Comparison of ENCODE assay signal across 13 cellular contexts in the genomic region with DNA sequence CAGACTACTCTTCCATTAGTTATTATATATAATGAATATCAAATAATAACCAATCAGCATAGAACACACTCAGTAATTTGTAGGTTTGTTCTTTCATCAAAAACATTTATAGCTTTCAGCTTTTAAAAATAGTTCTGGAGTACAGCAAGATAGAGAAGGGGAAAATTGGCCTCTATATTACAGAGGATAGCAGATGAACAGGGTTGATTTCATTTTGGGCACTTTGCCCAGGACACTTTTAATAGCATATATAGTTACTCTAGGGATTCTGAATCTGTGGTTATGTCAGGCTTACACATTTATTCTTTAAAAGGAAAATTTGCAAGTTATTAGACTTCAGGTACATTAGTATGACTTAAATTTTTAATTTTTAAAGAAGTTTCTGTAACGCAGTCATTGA. TPM values are rescaled to one million over a fixed set of nuclear protein-coding genes. Genes with fewer than 3 reads are reported as not detected.
DNase-seq lines count a peak whose midpoint lies in the region; ATAC-seq and TF ChIP-seq lines count a peak whose summit lies in the region.
"Had no signal": no experiment of that assay in that cellular context is flagged by ENCODE, and none has a peak within 500 bp of the region (broad histone marks: within the 10 kb centered on the region; RNA-seq: fewer than 3 reads in every experiment).

No MANE protein-coding gene starts in this region.

- H3K9me3 ChIP-seq in BLaER1 (peaks cover 7% of the 10 kb centered on the region; the same call in 1 of the 2 replicates), right atrium auricular region (no peaks in the 10 kb centered on the region)
- H3K9me3 ChIP-seq: neutrophil had no signal

- peaks cover 26% of the 10 kb centered on the region for H3K4me1 ChIP-seq in BLaER1
- H3K4me1 ChIP-seq in right atrium auricular region: peaks cover 0 to 31% of the 10 kb centered on the region in 2 donors

- no peak overlapping the region for H3K4me3 ChIP-seq in BLaER1
- no peak overlapping the region for H3K4me3 ChIP-seq in right atrium auricular region

- no peak overlapping the region for H3K9ac ChIP-seq in BLaER1

- DNase-seq in NCI-H2029 treated with DMSO at 0.1 percent for 48 hours (lab: John Stamatoyannopoulos, UW): peak; percentile 28
- no peak for DNase-seq in right atrium auricular region (ENCODE audit: low spot score)
- no peak for DNase-seq in T-helper 1 cell
- no peak for DNase-seq in HPDE6-E6E7 (ENCODE audit: extremely low spot score)
- no peak for DNase-seq in stimulated activated CD4-positive, alpha-beta T cell treated with anti-CD3 and anti-CD28 coated beads, Interleukin-1b, Interleukin-23, amount 100 ng/mL, for 48 hours
- DNase-seq: activated CD8-positive, alpha-beta memory T cell treated with anti-CD3 and anti-CD28 coated beads, Interleukin-2, amount 50 U/mL, for 4 hours; activated naive CD8-positive, alpha-beta T cell treated with anti-CD3 and anti-CD28 coated beads, Interleukin-2, amount 50 U/mL, for 24 hours; SHP77; WERI-Rb-1 had no signal

- peaks cover 16% of the 10 kb centered on the region for H3K36me3 ChIP-seq in BLaER1
- no peaks in the 10 kb centered on the region for H3K36me3 ChIP-seq in right atrium auricular region
- H3K36me3 ChIP-seq: neutrophil had no signal

- no peaks in the 10 kb centered on the region for H3K27me3 ChIP-seq in BLaER1
- H3K27me3 ChIP-seq in right atrium auricular region: no peaks in the 10 kb centered on the region
- H3K27me3 ChIP-seq: neutrophil had no signal

- TF ChIP-seq CTCF in VCaP (conservative IDR thresholded peaks at IDR 0.05) (no peak), right atrium auricular region (IDR thresholded peaks at IDR 0.05) (no peak)

- peak overlapping the region; percentile 32 for H3K4me2 ChIP-seq in BLaER1

- no peak for ATAC-seq in GM18907 (IDR thresholded peaks at IDR 0.05; ENCODE audit: unreplicated experiment)
- ATAC-seq: activated naive CD8-positive, alpha-beta T cell treated with anti-CD3 and anti-CD28 coated beads, Interleukin-2, amount 50 U/mL, for 24 hours had no signal

- H3K27ac ChIP-seq in BLaER1 (no peak overlapping the region), VCaP (peak overlapping the region; percentile 5), right atrium auricular region (peak overlapping the region; percentile 26 to 75)
- H3K27ac ChIP-seq: neutrophil, WERI-Rb-1 had no signal

- no peaks in the 10 kb centered on the region for H4K20me1 ChIP-seq in BLaER1

RNA-seq across cellular contexts. Expression of a gene that starts 52.6 kb away (rescaled TPM):
- 10 to 100 TPM in 1 of 2 donors, 1 to 10 TPM in 1; 7.5 to 12.0 TPM for total RNA-seq in right atrium auricular region
